Comparison of ENCODE assay signal across 25 cellular contexts in genomic region chr17:30551666-30552339, GRCh38.
DNase-seq lines count a peak whose midpoint lies in the region; ATAC-seq, FAIRE-seq and TF ChIP-seq lines count a peak whose summit lies in the region.
"Had no signal": no experiment of that assay in that cellular context is flagged by ENCODE, and none has a peak within 500 bp of the region (broad histone marks: within the 10 kb centered on the region; RNA-seq: fewer than 3 reads in every experiment).

No MANE protein-coding gene starts in this region.

- no peaks in the 10 kb centered on the region for H3K27me3 Mint-ChIP-seq in activated CD4-positive, alpha-beta T cell treated with anti-CD3 and anti-CD28 coated beads, Interleukin-2, amount 10 ng/mL, durations not matched to agents 7 days and 5 days
- no peaks in the 10 kb centered on the region for H3K27me3 Mint-ChIP-seq in activated CD4-positive, alpha-beta T cell treated with anti-CD3 and anti-CD28 coated beads for 36 hours
- no peaks in the 10 kb centered on the region for H3K27me3 Mint-ChIP-seq in osteocyte (ENCODE audit: unreplicated experiment)
- peaks cover 2% of the 10 kb centered on the region for H3K27me3 Mint-ChIP-seq in nephron progenitor cell (ENCODE audit: low read depth, poor library complexity)

- CTCF ChIA-PET in activated CD4-positive, alpha-beta T cell treated with anti-CD3 and anti-CD28 coated beads, Interleukin-2, amount 10 ng/mL, durations not matched to agents 7 days and 5 days (lab: Charles Lee): no interaction called here
- CTCF ChIA-PET in activated CD4-positive, alpha-beta T cell treated with anti-CD3 and anti-CD28 coated beads for 36 hours (lab: Charles Lee): no interaction called here

- ATAC-seq in activated CD4-positive, alpha-beta T cell treated with anti-CD3 and anti-CD28 coated beads for 36 hours: no peak
- ATAC-seq in GM21367 (IDR thresholded peaks at IDR 0.05; ENCODE audit: unreplicated experiment): no peak
- ATAC-seq: body of pancreas; CD8-positive, alpha-beta T cell; natural killer cell; pancreas; right cardiac atrium; WTC11 had no signal

- peaks cover 14% of the 10 kb centered on the region for H3K4me1 Mint-ChIP-seq in activated CD4-positive, alpha-beta T cell treated with anti-CD3 and anti-CD28 coated beads, Interleukin-2, amount 10 ng/mL, durations not matched to agents 7 days and 5 days
- no peaks in the 10 kb centered on the region for H3K4me1 Mint-ChIP-seq in activated CD4-positive, alpha-beta T cell treated with anti-CD3 and anti-CD28 coated beads for 36 hours
- H3K4me1 Mint-ChIP-seq in osteocyte (ENCODE audit: unreplicated experiment): peaks cover 3% of the 10 kb centered on the region
- peaks cover 21% of the 10 kb centered on the region for H3K4me1 Mint-ChIP-seq in nephron progenitor cell

- peak overlapping the region; percentile 58 for H3K27ac Mint-ChIP-seq in activated CD4-positive, alpha-beta T cell treated with anti-CD3 and anti-CD28 coated beads, Interleukin-2, amount 10 ng/mL, durations not matched to agents 7 days and 5 days
- no peak overlapping the region for H3K27ac Mint-ChIP-seq in activated CD4-positive, alpha-beta T cell treated with anti-CD3 and anti-CD28 coated beads for 36 hours
- no peak overlapping the region for H3K27ac Mint-ChIP-seq in osteocyte (ENCODE audit: unreplicated experiment)
- H3K27ac Mint-ChIP-seq in nephron progenitor cell: no peak overlapping the region
- H3K27ac Mint-ChIP-seq: CD8-positive, alpha-beta T cell; natural killer cell; WTC11 had no signal

- no peak for DNase-seq in activated CD4-positive, alpha-beta T cell treated with anti-CD3 and anti-CD28 coated beads, Interleukin-2, amount 10 ng/mL, durations not matched to agents 7 days and 5 days
- no peak for DNase-seq in activated CD4-positive, alpha-beta T cell treated with anti-CD3 and anti-CD28 coated beads for 36 hours
- no peak for DNase-seq in GM12865 (ENCODE audit: low read depth)
- no peak for DNase-seq in bronchial epithelial cell (ENCODE audit: low read depth)
- peak; percentile 62 for DNase-seq in osteocyte (ENCODE audit: extremely low spot score, unreplicated experiment)
- DNase-seq in nephron progenitor cell: no peak
- no peak for DNase-seq in NCI-H2107 (lab: John Stamatoyannopoulos, UW)
- DNase-seq: activated CD4-positive, alpha-beta T cell treated with anti-CD3 and anti-CD28 coated beads, Interleukin-2, amount 50 U/mL, for 4 hours; body of pancreas; GM23248; midbrain; natural killer cell; NCI-H1092 treated with DMSO at 0.1 percent for 48 hours; NCI-H2029 treated with DMSO at 0.1 percent for 48 hours; NCI-H226; NCI-H748 treated with DMSO at 0.1 percent for 48 hours; pancreas; stimulated activated CD4-positive, alpha-beta T cell treated with anti-CD3 and anti-CD28 coated beads, Interleukin-2, amount 100 ng/mL, for 24 hours had no signal

- peak overlapping the region; percentile 36 for H3K4me3 ChIP-seq in GM12865 (ENCODE audit: low read depth, low read length)
- no peak overlapping the region for H3K4me3 ChIP-seq in bronchial epithelial cell (ENCODE audit: low read depth, low read length)
- H3K4me3 ChIP-seq: body of pancreas, GM23248, pancreas, suprapubic skin had no signal

- no peak overlapping the region for H3K4me3 Mint-ChIP-seq in activated CD4-positive, alpha-beta T cell treated with anti-CD3 and anti-CD28 coated beads, Interleukin-2, amount 10 ng/mL, durations not matched to agents 7 days and 5 days
- no peak overlapping the region for H3K4me3 Mint-ChIP-seq in activated CD4-positive, alpha-beta T cell treated with anti-CD3 and anti-CD28 coated beads for 36 hours
- H3K4me3 Mint-ChIP-seq in osteocyte (ENCODE audit: unreplicated experiment) (no peak overlapping the region), nephron progenitor cell (no peak overlapping the region)
- H3K4me3 Mint-ChIP-seq: CD8-positive, alpha-beta T cell; natural killer cell; WTC11 had no signal

- no peaks in the 10 kb centered on the region for H3K36me3 Mint-ChIP-seq in activated CD4-positive, alpha-beta T cell treated with anti-CD3 and anti-CD28 coated beads, Interleukin-2, amount 10 ng/mL, durations not matched to agents 7 days and 5 days (ENCODE audit: low read depth)
- no peaks in the 10 kb centered on the region for H3K36me3 Mint-ChIP-seq in activated CD4-positive, alpha-beta T cell treated with anti-CD3 and anti-CD28 coated beads for 36 hours (ENCODE audit: low read depth)
- H3K36me3 Mint-ChIP-seq in osteocyte (ENCODE audit: unreplicated experiment): no peaks in the 10 kb centered on the region
- peaks cover 5% of the 10 kb centered on the region for H3K36me3 Mint-ChIP-seq in nephron progenitor cell (ENCODE audit: low read depth)
- H3K36me3 Mint-ChIP-seq: CD8-positive, alpha-beta T cell; natural killer cell; WTC11 had no signal

- H3K36me3 ChIP-seq in bronchial epithelial cell (ENCODE audit: control insufficient read depth, insufficient read depth, low read length): no peaks in the 10 kb centered on the region
- H3K36me3 ChIP-seq: pancreas, suprapubic skin had no signal

- FAIRE-seq in bronchial epithelial cell (lab: Jason Lieb, UNC): peak; percentile 72
- FAIRE-seq: keratinocyte, pancreas, urothelium cell line had no signal

- H3K9me3 Mint-ChIP-seq in activated CD4-positive, alpha-beta T cell treated with anti-CD3 and anti-CD28 coated beads, Interleukin-2, amount 10 ng/mL, durations not matched to agents 7 days and 5 days: no peaks in the 10 kb centered on the region
- no peaks in the 10 kb centered on the region for H3K9me3 Mint-ChIP-seq in activated CD4-positive, alpha-beta T cell treated with anti-CD3 and anti-CD28 coated beads for 36 hours (ENCODE audit: low read depth)
- H3K9me3 Mint-ChIP-seq in osteocyte (ENCODE audit: unreplicated experiment): no peaks in the 10 kb centered on the region
- H3K9me3 Mint-ChIP-seq in nephron progenitor cell: no peaks in the 10 kb centered on the region
- H3K9me3 Mint-ChIP-seq: CD8-positive, alpha-beta T cell; natural killer cell; WTC11 had no signal

- TF ChIP-seq CTCF in GM12865 (IDR thresholded peaks at IDR 0.05; ENCODE audit: insufficient read depth, low read depth, low read length, missing control alignments) (no peak), bronchial epithelial cell (IDR thresholded peaks at IDR 0.05; ENCODE audit: insufficient read depth, low read length, severe bottlenecking) (no peak), osteocyte (IDR thresholded peaks at IDR 0.05) (no peak), nephron progenitor cell (IDR thresholded peaks at IDR 0.05) (no peak)

- intact Hi-C loops in activated CD4-positive, alpha-beta T cell treated with anti-CD3 and anti-CD28 coated beads for 36 hours (cut with DNase I, micrococcal nuclease): no loop called here

- POLR2A ChIA-PET in activated CD4-positive, alpha-beta T cell treated with anti-CD3 and anti-CD28 coated beads, Interleukin-2, amount 10 ng/mL, durations not matched to agents 7 days and 5 days (lab: Charles Lee): no interaction called here
- POLR2A ChIA-PET in activated CD4-positive, alpha-beta T cell treated with anti-CD3 and anti-CD28 coated beads for 36 hours (lab: Charles Lee): no interaction called here

- H3K27me3 ChIP-seq in bronchial epithelial cell (ENCODE audit: control insufficient read depth, insufficient read depth, low read length): no peaks in the 10 kb centered on the region
- H3K27me3 ChIP-seq: body of pancreas, pancreas, suprapubic skin had no signal
